20 cellular contexts compared by ENCODE assay signal in the genomic region with DNA sequence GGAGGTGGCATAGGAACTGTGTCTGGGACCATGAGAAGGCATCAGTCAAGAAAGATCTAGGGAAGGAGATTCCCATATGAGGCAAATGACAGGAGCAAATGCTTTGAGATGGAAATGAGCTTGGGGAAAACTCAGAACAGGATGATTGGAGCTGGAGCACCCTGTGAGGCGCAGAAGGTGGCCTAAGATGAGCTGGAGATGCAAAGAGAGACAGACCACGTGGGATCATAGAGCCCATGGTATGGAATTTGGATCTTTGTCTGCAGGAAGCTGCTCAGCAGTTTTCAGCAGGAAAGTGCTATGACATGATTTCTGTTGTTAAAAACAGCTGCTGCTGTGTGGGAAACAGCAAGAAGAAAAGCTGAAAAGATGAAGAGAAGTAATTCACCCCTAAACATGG.
A peak's percentile ranks its signal among the peaks of the same experiment; 100 is the strongest.
DNase-seq lines count a peak whose midpoint lies in the region; ATAC-seq, FAIRE-seq and TF ChIP-seq lines count a peak whose summit lies in the region.
"Had no signal": no experiment of that assay in that cellular context is flagged by ENCODE, and none has a peak within 500 bp of the region (broad histone marks: within the 10 kb centered on the region; RNA-seq: fewer than 3 reads in every experiment).

No MANE protein-coding gene starts in this region.

- no peaks in the 10 kb centered on the region for H3K27me3 Mint-ChIP-seq in nephron (ENCODE audit: low read depth)
- no peaks in the 10 kb centered on the region for H3K27me3 Mint-ChIP-seq in glutamatergic neuron (ENCODE audit: unreplicated experiment)
- peaks cover 10% of the 10 kb centered on the region for H3K27me3 Mint-ChIP-seq in CD4-positive, alpha-beta T cell

- H3K79me1 ChIP-seq in H1 (ENCODE audit: low read depth, low read length) = no peaks in the 10 kb centered on the region; the same call in 1 of the 2 replicates

- no peak overlapping the region for H3K27ac ChIP-seq in BLaER1 treated with 17β-estradiol and CSF1 and Interleukin-3, amounts not matched to agents 10 nM and 100 nM
- peak overlapping the region; percentile 81 for H3K27ac ChIP-seq in HUES48 (ENCODE audit: low read depth, low read length)
- H3K27ac ChIP-seq in H1 (ENCODE audit: low read depth, low read length) = no peak overlapping the region
- no peak overlapping the region for H3K27ac ChIP-seq in right cardiac atrium (ENCODE audit: low read length)
- H3K27ac ChIP-seq in CD4-positive, alpha-beta T cell (ENCODE audit: low read depth, low read length) = no peak overlapping the region
- H3K27ac ChIP-seq: PC-9, SK-N-MC had no signal

- no peak for TF ChIP-seq EP300 in H1 (IDR thresholded peaks at IDR 0.05; ENCODE audit: borderline replicate concordance in 1 of 2, low read depth in 2 of 2, low read length in 2 of 2)

- intact Hi-C loops in right cardiac atrium (cut with DNase I) = no loop called here
- intact Hi-C loops in CD4-positive, alpha-beta T cell (cut with DNase I, micrococcal nuclease) = no loop called here

- H2BK20ac ChIP-seq in H1 (ENCODE audit: low read length) = no peak overlapping the region

- H3K4me3 Mint-ChIP-seq in nephron = peak overlapping the region in 1 of 3 experiments; percentile 8
- H3K4me3 Mint-ChIP-seq in glutamatergic neuron (ENCODE audit: unreplicated experiment) = no peak overlapping the region
- no peak overlapping the region for H3K4me3 Mint-ChIP-seq in CD4-positive, alpha-beta T cell

- no peaks in the 10 kb centered on the region for H3K9me3 Mint-ChIP-seq in nephron
- H3K9me3 Mint-ChIP-seq in glutamatergic neuron (ENCODE audit: unreplicated experiment) = no peaks in the 10 kb centered on the region
- no peaks in the 10 kb centered on the region for H3K9me3 Mint-ChIP-seq in CD4-positive, alpha-beta T cell

- H3K9ac ChIP-seq in BLaER1 treated with 17β-estradiol and CSF1 and Interleukin-3, amounts not matched to agents 10 nM and 100 nM = no peak overlapping the region
- no peak overlapping the region for H3K9ac ChIP-seq in HUES48 (ENCODE audit: low read depth, low read length)
- no peak overlapping the region for H3K9ac ChIP-seq in H1 (replicated peaks in 1 of 4; ENCODE audit: extremely low read depth in 1 of 4, low read depth in 3 of 4, low read length in 3 of 4)

- TF ChIP-seq CTCF in H1 (IDR thresholded peaks at IDR 0.05; ENCODE audit: control extremely low read depth in 1 of 3, insufficient read depth in 1 of 3, low read depth in 1 of 3, low read length in 3 of 3) (no peak), nephron (IDR thresholded peaks at IDR 0.05; ENCODE audit: unreplicated experiment in 3 of 3) (no peak), glutamatergic neuron (IDR thresholded peaks at IDR 0.05; ENCODE audit: partially characterized antibody, unreplicated experiment) (no peak)
- TF ChIP-seq CTCF in CD4-positive, alpha-beta T cell (IDR thresholded peaks at IDR 0.05) = no peak

- H3K36me3 Mint-ChIP-seq in nephron (ENCODE audit: low read depth) (peaks cover 3% of the 10 kb centered on the region), glutamatergic neuron (ENCODE audit: unreplicated experiment) (no peaks in the 10 kb centered on the region)
- H3K36me3 Mint-ChIP-seq in CD4-positive, alpha-beta T cell (ENCODE audit: low read depth) = no peaks in the 10 kb centered on the region

- peak; percentile 63 for FAIRE-seq in H1 (lab: Jason Lieb, UNC)
- FAIRE-seq: A204.1, K562 had no signal

- H3K27ac Mint-ChIP-seq in nephron = peak overlapping the region; percentile 78 to 86 (median 85)
- no peak overlapping the region for H3K27ac Mint-ChIP-seq in glutamatergic neuron (ENCODE audit: unreplicated experiment)
- H3K27ac Mint-ChIP-seq in CD4-positive, alpha-beta T cell = no peak overlapping the region

- no peak overlapping the region for H3K4ac ChIP-seq in H1 (replicated peaks; ENCODE audit: insufficient read length, low read depth, low read length)

- H3K79me2 ChIP-seq in H1 (ENCODE audit: control insufficient read depth in 1 of 2, insufficient read depth in 2 of 2, low read length in 2 of 2) = peaks cover 0 to 5% of the 10 kb centered on the region in 2 experiments; a peak in 2 of 4 replicates

- ATAC-seq in right cardiac atrium (no peak), HG02840 (IDR thresholded peaks at IDR 0.05; ENCODE audit: low FRiP score, unreplicated experiment) (no peak)
- ATAC-seq in CD4-positive, alpha-beta T cell (ENCODE audit: poor library complexity) = no peak
- ATAC-seq: HCT116, K562 had no signal

- WGBS in H1 (ENCODE audit: extremely low coverage in 1 of 2, insufficient coverage in 1 of 2, insufficient read length in 1 of 2, insufficient replicate concordance in 2 of 2, low coverage in 1 of 2, low lambda C conversion rate in 2 of 2, missing lambda C conversion rate in 1 of 2), 2 experiments = 42% methylated on average over 2 of the region's 2 CpGs; no CpG with 5 or more reads in 1 of the 2 experiments
- WGBS in right cardiac atrium = 55% methylated on average over 2 of the region's 2 CpGs

- H3K4me3 ChIP-seq in BLaER1 treated with 17β-estradiol and CSF1 and Interleukin-3, amounts not matched to agents 10 nM and 100 nM = no peak overlapping the region
- H3K4me3 ChIP-seq in HUES48 (ENCODE audit: low read depth, low read length) = no peak overlapping the region
- no peak overlapping the region for H3K4me3 ChIP-seq in H1 (ENCODE audit: extremely low read depth in 1 of 4, insufficient read depth in 2 of 4, low read depth in 3 of 4, low read length in 4 of 4)
- no peak overlapping the region for H3K4me3 ChIP-seq in right cardiac atrium (ENCODE audit: low read length)
- H3K4me3 ChIP-seq: K562, PC-9, SK-N-MC had no signal

- H3K56ac ChIP-seq in H1 (replicated peaks; ENCODE audit: insufficient read length, low read depth, low read length) = no peak overlapping the region

- POLR2A ChIA-PET in H1 (lab: Charles Lee; ENCODE audit: partially characterized antibody) = no interaction called here
- POLR2A ChIA-PET in CD4-positive, alpha-beta T cell (lab: Charles Lee) = no interaction called here

- H2BK5ac ChIP-seq in H1 (ENCODE audit: low read depth, low read length) = no peak overlapping the region

- H3K18ac ChIP-seq in H1 (ENCODE audit: extremely low read depth, low read length) = no peak overlapping the region

- TF ChIP-seq RAD21 in H1 (IDR thresholded peaks at IDR 0.05 in 1 of 2, conservative IDR thresholded peaks at IDR 0.05 in 1 of 2; ENCODE audit: low read depth in 2 of 2, low read length in 2 of 2) = no peak

- H4K8ac ChIP-seq in H1 (ENCODE audit: extremely low read depth, insufficient read depth, low read length) = no peak overlapping the region

- no peak overlapping the region for H4K5ac ChIP-seq in H1 (ENCODE audit: insufficient read length, low read depth, low read length)

- H3K4me1 Mint-ChIP-seq in nephron (peaks cover 68% of the 10 kb centered on the region), glutamatergic neuron (ENCODE audit: low read depth, unreplicated experiment) (peaks cover 13% of the 10 kb centered on the region)
- H3K4me1 Mint-ChIP-seq in CD4-positive, alpha-beta T cell (ENCODE audit: low read depth) = peaks cover 6% of the 10 kb centered on the region

- H3K9me3 ChIP-seq in BLaER1 treated with 17β-estradiol and CSF1 and Interleukin-3, amounts not matched to agents 10 nM and 100 nM (replicated peaks in 1 of 11) = peaks cover 4 to 16% (median 7%) of the 10 kb centered on the region in 11 experiments; a peak in 11 of 22 replicates
- H3K9me3 ChIP-seq in HUES48 (ENCODE audit: control insufficient read depth, insufficient read depth, low read length) (no peaks in the 10 kb centered on the region), H1 (ENCODE audit: insufficient read depth in 2 of 2, low read depth in 1 of 2, low read length in 1 of 2) (no peaks in the 10 kb centered on the region), right cardiac atrium (ENCODE audit: control insufficient read depth, low read length) (no peaks in the 10 kb centered on the region)
- H3K9me3 ChIP-seq in CD4-positive, alpha-beta T cell (ENCODE audit: control insufficient read depth, low read length) = no peaks in the 10 kb centered on the region

- H3K14ac ChIP-seq in H1 (ENCODE audit: insufficient read length) = no peak overlapping the region

- H3K27me3 ChIP-seq in BLaER1 treated with 17β-estradiol and CSF1 and Interleukin-3, amounts not matched to agents 10 nM and 100 nM = no peaks in the 10 kb centered on the region
- H3K27me3 ChIP-seq in HUES48 (ENCODE audit: control insufficient read depth, insufficient read depth, low read length) (no peaks in the 10 kb centered on the region), H1 (replicated peaks in 1 of 4; ENCODE audit: control insufficient read depth in 3 of 4, extremely low read depth in 1 of 4, insufficient read depth in 3 of 4, low read length in 3 of 4) (no peaks in the 10 kb centered on the region), right cardiac atrium (ENCODE audit: control insufficient read depth, insufficient read depth) (no peaks in the 10 kb centered on the region)
- H3K27me3 ChIP-seq in CD4-positive, alpha-beta T cell (ENCODE audit: control insufficient read depth, insufficient read depth, low read length) = no peaks in the 10 kb centered on the region

- peak overlapping the region; percentile 14 to 70 (median 52); a peak in 19 of 22 replicates for H3K4me2 ChIP-seq in BLaER1 treated with 17β-estradiol and CSF1 and Interleukin-3, amounts not matched to agents 10 nM and 100 nM
- H3K4me2 ChIP-seq in H1 (ENCODE audit: insufficient read depth in 1 of 2, low read depth in 2 of 2, low read length in 2 of 2) = no peak overlapping the region; a peak in 1 of 4 replicates
- H3K4me2 ChIP-seq: PC-9 had no signal

- no peak overlapping the region for H2BK15ac ChIP-seq in H1 (ENCODE audit: low read length)

- H2BK12ac ChIP-seq in H1 (ENCODE audit: low read depth, low read length) = no peak overlapping the region

- DNase-seq in H1 (ENCODE audit: low read depth in 1 of 2, low spot score in 2 of 2) (no peak), right cardiac atrium (no peak), glutamatergic neuron (no peak)
- no peak for DNase-seq in CD4-positive, alpha-beta T cell
- DNase-seq: EL, MM.1S, NCI-H1092, NCI-H1436, NCI-H1930, PC-9, RPMI8226, SHP77 had no signal

- H3K23me2 ChIP-seq in H1 (ENCODE audit: low read depth, low read length) = no peaks in the 10 kb centered on the region

- no peak overlapping the region for H2AFZ ChIP-seq in H1 (ENCODE audit: low read length)
- H2AFZ ChIP-seq: PC-9 had no signal

- H3K4me1 ChIP-seq in BLaER1 treated with 17β-estradiol and CSF1 and Interleukin-3, amounts not matched to agents 10 nM and 100 nM = peaks cover 14 to 60% (median 37%) of the 10 kb centered on the region in 10 experiments
- peaks cover 36% of the 10 kb centered on the region for H3K4me1 ChIP-seq in HUES48 (ENCODE audit: control insufficient read depth, insufficient read depth, low read length)
- H3K4me1 ChIP-seq in H1 (replicated peaks in 1 of 4; ENCODE audit: control insufficient read depth in 3 of 4, insufficient read depth in 4 of 4, low read length in 3 of 4) = peaks cover 0 to 17% (median 2%) of the 10 kb centered on the region in 4 experiments; a peak in 5 of 7 replicates
- H3K4me1 ChIP-seq in right cardiac atrium (ENCODE audit: control insufficient read depth, insufficient read depth, low read length) = no peaks in the 10 kb centered on the region

- CTCF ChIA-PET in H1 (lab: Charles Lee; ENCODE audit: partially characterized antibody) = interaction anchor here (0.6 to 1.7 kb wide), 10 partner anchors 8 to 423 kb away, joined by 3 to 8 read pairs (median 4); no protein-coding TSS in a partner anchor
- CTCF ChIA-PET in CD4-positive, alpha-beta T cell (lab: Charles Lee) = no interaction called here

- peaks cover 0 to 6% (median 0%) of the 10 kb centered on the region in 11 experiments; a peak in 1 of 22 replicates for H3K36me3 ChIP-seq in BLaER1 treated with 17β-estradiol and CSF1 and Interleukin-3, amounts not matched to agents 10 nM and 100 nM
- H3K36me3 ChIP-seq in HUES48 (ENCODE audit: control insufficient read depth, insufficient read depth, low read length) = no peaks in the 10 kb centered on the region
- no peaks in the 10 kb centered on the region for H3K36me3 ChIP-seq in H1 (ENCODE audit: control insufficient read depth in 2 of 4, insufficient read depth in 4 of 4, low read length in 3 of 4)

- TF ChIP-seq POLR2A in H1 (IDR thresholded peaks at IDR 0.05; ENCODE audit: control extremely low read depth in 1 of 2, low read depth in 2 of 2, low read length in 2 of 2) = no peak

- no peak overlapping the region for H4K91ac ChIP-seq in H1 (replicated peaks; ENCODE audit: insufficient read length, low read length)

- H2AK5ac ChIP-seq in H1 (ENCODE audit: low read depth, low read length) = no peak overlapping the region

- H2BK120ac ChIP-seq in H1 (replicated peaks; ENCODE audit: low read depth, low read length) = no peak overlapping the region

- no peak overlapping the region for H3K23ac ChIP-seq in H1 (ENCODE audit: insufficient read length)

- H4K20me1 ChIP-seq in BLaER1 treated with 17β-estradiol and CSF1 and Interleukin-3, amounts not matched to agents 10 nM and 100 nM = no peaks in the 10 kb centered on the region
- no peaks in the 10 kb centered on the region for H4K20me1 ChIP-seq in H1 (replicated peaks in 1 of 2; ENCODE audit: control insufficient read depth in 1 of 2, insufficient read depth in 2 of 2, low read length in 2 of 2)

Comparison
In these comparisons a context has a peak if more than half of its experiments do, and no peak if none do; other contexts are left out.
1. H3K4me2 ChIP-seq: peak in BLaER1 treated with 17β-estradiol and CSF1 and Interleukin-3, amounts not matched to agents 10 nM and 100 nM (11 of 11); none in H1 (0 of 2).
2. H3K27ac Mint-ChIP-seq: peak in nephron (3 of 3); none in glutamatergic neuron (single experiment) and CD4-positive, alpha-beta T cell (single experiment).